In the genomic region with DNA sequence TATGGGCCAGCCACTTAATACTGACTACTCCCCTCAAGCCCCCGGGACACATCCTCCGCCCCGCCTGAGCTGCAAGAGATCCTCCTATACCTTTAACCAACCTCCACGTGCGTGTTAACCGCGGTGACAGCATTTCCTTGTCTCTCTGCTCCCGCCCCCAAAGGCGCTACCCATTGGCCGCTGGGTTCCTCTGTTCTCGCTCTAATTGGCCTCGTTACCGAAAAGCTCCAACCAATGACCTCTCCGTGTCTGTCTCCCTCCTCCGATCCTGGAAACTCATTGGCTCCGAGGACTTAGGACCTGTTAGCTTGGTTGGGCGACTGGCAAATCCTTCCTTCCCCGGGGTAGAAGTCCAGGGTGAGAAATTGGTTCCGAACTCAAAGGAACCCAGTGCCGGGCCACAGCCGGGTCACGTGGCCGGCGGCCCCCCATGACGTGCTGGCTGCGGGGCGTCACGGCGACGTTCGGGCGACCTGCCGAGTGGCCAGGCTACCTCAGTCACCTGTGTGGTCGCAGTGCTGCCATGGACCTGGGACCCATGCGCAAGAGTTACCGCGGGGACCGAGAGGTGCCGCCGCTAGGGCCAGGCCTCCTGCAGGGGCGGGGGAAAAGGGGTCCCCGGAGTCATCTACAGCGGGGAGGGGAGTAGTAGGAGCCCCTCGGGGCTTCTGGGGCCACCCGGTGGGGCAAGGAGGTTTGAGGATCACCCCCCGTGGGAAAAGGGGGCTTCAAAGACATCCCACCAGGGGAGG, we compare ENCODE assay signal across 8 cellular contexts. TPM values are rescaled to one million over a fixed set of nuclear protein-coding genes. Genes with fewer than 3 reads are reported as not detected.
DNase-seq lines count a peak whose midpoint lies in the region; ATAC-seq and TF ChIP-seq lines count a peak whose summit lies in the region.

A gene (plus strand): TSS at position 326 of the 752 bp plus-strand sequence. CDS start 105 bp downstream, at position 431.

- peaks cover 10% of the 10 kb centered on the region for H3K36me3 Mint-ChIP-seq in WTC11
- H3K36me3 Mint-ChIP-seq in immature natural killer cell = peaks cover 0 to 4% (median 0%) of the 10 kb centered on the region in 3 donors

- CTCF ChIA-PET in AG04450 (lab: Charles Lee) (interaction anchor here (0.9 to 2.3 kb wide), 5 partner anchors 8 to 77 kb away, joined by 3 to 18 read pairs (median 6); a partner anchor contains a TSS), WTC11 (lab: Charles Lee) (interaction anchor here (0.7 to 4.0 kb wide), 25 partner anchors 9 to 110 kb away, joined by 3 to 42 read pairs (median 7); a partner anchor contains a TSS)

- H3K4me3 Mint-ChIP-seq in WTC11 (peak within 1 kb of the TSS; percentile 80), immature natural killer cell (peak within 1 kb of the TSS; percentile 76 to 93 (median 86))

- ATAC-seq in GM18907 (IDR thresholded peaks at IDR 0.05; ENCODE audit: unreplicated experiment) = peak; percentile 90
- peak; percentile 89 for ATAC-seq in HG03159 (IDR thresholded peaks at IDR 0.05; ENCODE audit: unreplicated experiment)
- ATAC-seq in WTC11 = peak; percentile 99

- H3K27ac Mint-ChIP-seq in WTC11 (no peak within 1 kb of the TSS), immature natural killer cell (peak within 1 kb of the TSS; percentile 78 to 92 (median 86))

- H3K27me3 Mint-ChIP-seq in WTC11 (ENCODE audit: low read depth) (peaks cover 30% of the 10 kb centered on the region), immature natural killer cell (ENCODE audit: low read depth in 3 of 3) (peaks cover 0 to 6% (median 4%) of the 10 kb centered on the region in 3 donors)

- TF ChIP-seq CTCF in AG04450 (IDR thresholded peaks at IDR 0.05; ENCODE audit: low read depth, low read length) (no peak), WTC11 (IDR thresholded peaks at IDR 0.05) (no peak), cardiac fibroblast (IDR thresholded peaks at IDR 0.05; ENCODE audit: low read depth, low read length) (no peak)

- H3K27me3 ChIP-seq in AG04450 (ENCODE audit: control insufficient read depth, insufficient read depth, low read length) = no peaks in the 10 kb centered on the region

- peak within 1 kb of the TSS; percentile 87 for H3K4me3 ChIP-seq in AG04450 (ENCODE audit: low read depth, low read length)
- H3K4me3 ChIP-seq in cardiac fibroblast (replicated peaks in 1 of 2; ENCODE audit: low read depth in 2 of 2, low read length in 2 of 2) = peak within 1 kb of the TSS; percentile 83 to 90

- DNase-seq in AG04450 (ENCODE audit: low read depth, low spot score) = peak; percentile 93
- DNase-seq in NCI-H2227 treated with DMSO at 0.1 percent for 48 hours (lab: John Stamatoyannopoulos, UW) = peak; percentile 97
- DNase-seq in WTC11 (ENCODE audit: low spot score) = peak; percentile 90
- peak; percentile 98 to 99 for DNase-seq in cardiac fibroblast (ENCODE audit: low read depth in 2 of 2)
- DNase-seq in immature natural killer cell = peak; percentile 92 to 95 (median 93)
- peak; percentile 92 for DNase-seq in smooth muscle cell of the brain vasculature (ENCODE audit: low read depth, low spot score)

- peak within 1 kb of the TSS; percentile 47 for H3K27ac ChIP-seq in AG04450 (ENCODE audit: low read depth, low read length)

- H3K4me1 Mint-ChIP-seq in WTC11 (peaks cover 14% of the 10 kb centered on the region), immature natural killer cell (peaks cover 31 to 40% of the 10 kb centered on the region in 2 donors)

- H3K9me3 Mint-ChIP-seq in WTC11 (peaks cover 5% of the 10 kb centered on the region), immature natural killer cell (no peaks in the 10 kb centered on the region)

- POLR2A ChIA-PET in AG04450 (lab: Yijun Ruan, JAX) (interaction anchor here (0.6 kb wide), 1 partner anchor 39 kb away, joined by 3 read pairs; no protein-coding TSS in a partner anchor), WTC11 (lab: Charles Lee) (interaction anchor here (0.6 to 1.2 kb wide), 5 partner anchors 13 to 115 kb away, joined by 3 to 8 read pairs (median 3); a partner anchor contains a TSS)

- H3K9me3 ChIP-seq in AG04450 (ENCODE audit: control insufficient read depth, insufficient read depth, low read length) = no peaks in the 10 kb centered on the region

TF ChIP-seq in WTC11, 78 proteins besides CTCF, POLR2A, EP300 and RAD21:
- TF ChIP-seq, protein P1, sequence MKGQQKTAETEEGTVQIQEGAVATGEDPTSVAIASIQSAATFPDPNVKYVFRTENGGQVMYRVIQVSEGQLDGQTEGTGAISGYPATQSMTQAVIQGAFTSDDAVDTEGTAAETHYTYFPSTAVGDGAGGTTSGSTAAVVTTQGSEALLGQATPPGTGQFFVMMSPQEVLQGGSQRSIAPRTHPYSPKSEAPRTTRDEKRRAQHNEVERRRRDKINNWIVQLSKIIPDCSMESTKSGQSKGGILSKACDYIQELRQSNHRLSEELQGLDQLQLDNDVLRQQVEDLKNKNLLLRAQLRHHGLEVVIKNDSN (CRISPR knock-in tag; IDR thresholded peaks at IDR 0.05) = peak; percentile 79
- TF ChIP-seq ETV6 (CRISPR knock-in tag; IDR thresholded peaks at IDR 0.05) = peak; percentile 64; the same call in 1 of the 2 replicates
- no peak for TF ChIP-seq ZNF671 (CRISPR knock-in tag; IDR thresholded peaks at IDR 0.05)
- 0 out of 2 replicates have a peak, but pooled peaks have one; percentile 31 for TF ChIP-seq ESRRA (CRISPR knock-in tag; IDR thresholded peaks at IDR 0.05; ENCODE audit: borderline replicate concordance)
- TF ChIP-seq, protein P2, sequence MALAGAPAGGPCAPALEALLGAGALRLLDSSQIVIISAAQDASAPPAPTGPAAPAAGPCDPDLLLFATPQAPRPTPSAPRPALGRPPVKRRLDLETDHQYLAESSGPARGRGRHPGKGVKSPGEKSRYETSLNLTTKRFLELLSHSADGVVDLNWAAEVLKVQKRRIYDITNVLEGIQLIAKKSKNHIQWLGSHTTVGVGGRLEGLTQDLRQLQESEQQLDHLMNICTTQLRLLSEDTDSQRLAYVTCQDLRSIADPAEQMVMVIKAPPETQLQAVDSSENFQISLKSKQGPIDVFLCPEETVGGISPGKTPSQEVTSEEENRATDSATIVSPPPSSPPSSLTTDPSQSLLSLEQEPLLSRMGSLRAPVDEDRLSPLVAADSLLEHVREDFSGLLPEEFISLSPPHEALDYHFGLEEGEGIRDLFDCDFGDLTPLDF (CRISPR knock-in tag; IDR thresholded peaks at IDR 0.05) = 0 out of 2 replicates have a peak, but pooled peaks have one; percentile 43
- TF ChIP-seq, protein P3, sequence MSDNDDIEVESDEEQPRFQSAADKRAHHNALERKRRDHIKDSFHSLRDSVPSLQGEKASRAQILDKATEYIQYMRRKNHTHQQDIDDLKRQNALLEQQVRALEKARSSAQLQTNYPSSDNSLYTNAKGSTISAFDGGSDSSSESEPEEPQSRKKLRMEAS (CRISPR knock-in tag; IDR thresholded peaks at IDR 0.05) = peak; percentile 95
- peak; percentile 92 for TF ChIP-seq NFYB (CRISPR knock-in tag; conservative IDR thresholded peaks at IDR 0.05; ENCODE audit: low read depth)
- TF ChIP-seq, protein P4, sequence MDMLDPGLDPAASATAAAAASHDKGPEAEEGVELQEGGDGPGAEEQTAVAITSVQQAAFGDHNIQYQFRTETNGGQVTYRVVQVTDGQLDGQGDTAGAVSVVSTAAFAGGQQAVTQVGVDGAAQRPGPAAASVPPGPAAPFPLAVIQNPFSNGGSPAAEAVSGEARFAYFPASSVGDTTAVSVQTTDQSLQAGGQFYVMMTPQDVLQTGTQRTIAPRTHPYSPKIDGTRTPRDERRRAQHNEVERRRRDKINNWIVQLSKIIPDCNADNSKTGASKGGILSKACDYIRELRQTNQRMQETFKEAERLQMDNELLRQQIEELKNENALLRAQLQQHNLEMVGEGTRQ (CRISPR knock-in tag; IDR thresholded peaks at IDR 0.05) = peak; percentile 89
- TF ChIP-seq, protein P5, sequence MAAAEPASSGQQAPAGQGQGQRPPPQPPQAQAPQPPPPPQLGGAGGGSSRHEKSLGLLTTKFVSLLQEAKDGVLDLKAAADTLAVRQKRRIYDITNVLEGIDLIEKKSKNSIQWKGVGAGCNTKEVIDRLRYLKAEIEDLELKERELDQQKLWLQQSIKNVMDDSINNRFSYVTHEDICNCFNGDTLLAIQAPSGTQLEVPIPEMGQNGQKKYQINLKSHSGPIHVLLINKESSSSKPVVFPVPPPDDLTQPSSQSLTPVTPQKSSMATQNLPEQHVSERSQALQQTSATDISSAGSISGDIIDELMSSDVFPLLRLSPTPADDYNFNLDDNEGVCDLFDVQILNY (CRISPR knock-in tag; IDR thresholded peaks at IDR 0.05) = peak; percentile 67; the same call in 1 of the 2 replicates
- peak; percentile 58 for TF ChIP-seq GABPB1 (CRISPR knock-in tag; IDR thresholded peaks at IDR 0.05)
- TF ChIP-seq SP1 (CRISPR knock-in tag; conservative IDR thresholded peaks at IDR 0.05) = peak; percentile 36; the same call in 1 of the 2 replicates
- TF ChIP-seq, protein P6, sequence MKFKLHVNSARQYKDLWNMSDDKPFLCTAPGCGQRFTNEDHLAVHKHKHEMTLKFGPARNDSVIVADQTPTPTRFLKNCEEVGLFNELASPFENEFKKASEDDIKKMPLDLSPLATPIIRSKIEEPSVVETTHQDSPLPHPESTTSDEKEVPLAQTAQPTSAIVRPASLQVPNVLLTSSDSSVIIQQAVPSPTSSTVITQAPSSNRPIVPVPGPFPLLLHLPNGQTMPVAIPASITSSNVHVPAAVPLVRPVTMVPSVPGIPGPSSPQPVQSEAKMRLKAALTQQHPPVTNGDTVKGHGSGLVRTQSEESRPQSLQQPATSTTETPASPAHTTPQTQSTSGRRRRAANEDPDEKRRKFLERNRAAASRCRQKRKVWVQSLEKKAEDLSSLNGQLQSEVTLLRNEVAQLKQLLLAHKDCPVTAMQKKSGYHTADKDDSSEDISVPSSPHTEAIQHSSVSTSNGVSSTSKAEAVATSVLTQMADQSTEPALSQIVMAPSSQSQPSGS (CRISPR knock-in tag; IDR thresholded peaks at IDR 0.05; ENCODE audit: borderline replicate concordance, low read depth) = no peak
- peak; percentile 76 for TF ChIP-seq ZNF232 (CRISPR knock-in tag; IDR thresholded peaks at IDR 0.05)
- peak; percentile 34; the same call in 1 of the 2 replicates for TF ChIP-seq ZNF317 (CRISPR knock-in tag; IDR thresholded peaks at IDR 0.05; ENCODE audit: borderline replicate concordance, low read depth)
- TF ChIP-seq CREB1 (CRISPR knock-in tag; IDR thresholded peaks at IDR 0.05) = no peak
- 0 out of 2 replicates have a peak, but pooled peaks have one; percentile 60 for TF ChIP-seq CREM (CRISPR knock-in tag; IDR thresholded peaks at IDR 0.05)
- TF ChIP-seq FOXJ3 (CRISPR knock-in tag; IDR thresholded peaks at IDR 0.05; ENCODE audit: borderline replicate concordance) = no peak
- TF ChIP-seq NR1H2 (CRISPR knock-in tag; IDR thresholded peaks at IDR 0.05) = no peak

RNA-seq across cellular contexts. Expression of the gene that starts here (rescaled TPM):
- polyA plus RNA-seq in AG04450 (2011; rRNA removed) (14.5 and 15.2 TPM in 2 replicates), immature natural killer cell (10 to 100 TPM; 14.3 to 21.2 (median 18.6) TPM)
- polyA minus RNA-seq in AG04450 (2011; rRNA and poly(A)+ RNA removed) = 23.8 and 32.6 TPM in 2 replicates
- 12.2 to 17.8 TPM (median 17.2 TPM) in 3 replicates for total RNA-seq in WTC11 (2021)

Comparison
In these comparisons a context has a peak if more than half of its experiments do, and no peak if none do; other contexts are left out.
1. Peak in every context shown above with its lines: DNase-seq, ATAC-seq, H3K4me3 ChIP-seq and H3K27ac ChIP-seq.